ENCODE assay signal across 9 cellular contexts in the genomic region with DNA sequence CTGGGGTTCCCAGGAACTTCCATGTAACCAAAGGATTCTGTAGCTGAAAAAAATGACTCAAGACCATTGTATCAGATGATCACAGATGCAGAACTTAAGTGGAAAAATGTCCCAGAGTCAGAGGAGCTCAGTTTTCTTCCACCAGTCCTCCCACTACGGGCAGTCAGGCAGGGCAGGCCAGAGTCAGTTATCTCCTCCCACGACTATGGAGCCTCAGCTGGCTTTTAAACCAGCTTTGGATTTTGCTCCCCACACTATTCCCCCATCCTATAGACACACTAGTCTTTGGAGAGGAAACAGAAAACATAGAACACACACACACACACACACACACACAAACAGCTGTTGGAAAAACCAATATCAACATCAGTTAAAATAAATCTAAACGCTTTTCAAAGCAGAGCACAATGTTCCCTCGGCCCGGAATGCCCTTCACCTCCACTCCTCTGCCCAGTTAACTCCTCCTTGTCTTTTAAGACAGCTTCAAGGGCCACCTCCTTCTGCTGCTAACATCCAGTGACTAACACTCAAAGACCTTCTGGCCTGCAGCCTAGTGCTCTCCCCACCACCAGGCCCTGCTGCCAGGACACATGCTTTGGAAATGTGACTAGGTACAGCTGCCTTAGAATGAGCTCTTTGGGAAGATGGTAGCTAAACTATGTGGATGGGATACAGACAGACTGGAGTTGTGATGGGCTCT. TPM values are rescaled to one million over a fixed set of nuclear protein-coding genes. Genes with fewer than 3 reads are reported as not detected.
DNase-seq lines count a peak whose midpoint lies in the region; ATAC-seq, FAIRE-seq and TF ChIP-seq lines count a peak whose summit lies in the region.
"Had no signal": no experiment of that assay in that cellular context is flagged by ENCODE, and none has a peak within 500 bp of the region (broad histone marks: within the 10 kb centered on the region; RNA-seq: fewer than 3 reads in every experiment).

No MANE protein-coding gene starts in this region.

- no peaks in the 10 kb centered on the region for H3K36me3 ChIP-seq in adipocyte (ENCODE audit: control insufficient read depth, insufficient read depth, low read length, severe bottlenecking)
- H3K36me3 ChIP-seq in heart left ventricle = peaks cover 0 to 61% (median 37%) of the 10 kb centered on the region in 9 donors

- H3K4me3 Mint-ChIP-seq in activated naive CD4-positive, alpha-beta T cell treated with anti-CD3 and anti-CD28 coated beads for 36 hours = no peak overlapping the region

- peak overlapping the region in 11 of 12 donors; percentile 4 to 81 (median 66) for H3K27ac ChIP-seq in heart left ventricle

- 32 to 52% (median 41%) methylated on average over 5 of the region's 5 CpGs for WGBS in heart left ventricle, 4 donors

- peaks cover 7% of the 10 kb centered on the region for H3K36me3 Mint-ChIP-seq in activated naive CD4-positive, alpha-beta T cell treated with anti-CD3 and anti-CD28 coated beads for 36 hours (ENCODE audit: low read depth)

- no peaks in the 10 kb centered on the region for H3K9me3 Mint-ChIP-seq in activated naive CD4-positive, alpha-beta T cell treated with anti-CD3 and anti-CD28 coated beads for 36 hours

- H3K27me3 ChIP-seq in adipocyte (replicated peaks; ENCODE audit: control insufficient read depth, insufficient read depth, low read length) (no peaks in the 10 kb centered on the region), heart left ventricle (no peaks in the 10 kb centered on the region)

- TF ChIP-seq POLR2A in H54 (IDR thresholded peaks at IDR 0.05; ENCODE audit: low read depth, low read length) (no peak), heart left ventricle (IDR thresholded peaks at IDR 0.05) (no peak)

- no peak for TF ChIP-seq CTCF in heart left ventricle (IDR thresholded peaks at IDR 0.05)

- FAIRE-seq in H54 (lab: Jason Lieb, UNC) = peak; percentile 75

- H3K9ac ChIP-seq in adipocyte (ENCODE audit: low read length) = peak overlapping the region; percentile 48

- intact Hi-C loops in heart left ventricle (cut with DNase I) = loop anchor here in 2 of 10 donors (5.0 to 10.0 kb wide), 2 partner anchors 58 to 61 kb away; partner anchors contain the start of gene ADAM19 (in 2 of the 2)
- intact Hi-C loops in activated naive CD4-positive, alpha-beta T cell treated with anti-CD3 and anti-CD28 coated beads for 36 hours (cut with micrococcal nuclease) = no loop called here

- H3K4me3 ChIP-seq in adipocyte (ENCODE audit: low read length) (peak overlapping the region; percentile 15), heart left ventricle (no peak overlapping the region), skeletal muscle cell (ENCODE audit: low read depth, low read length) (no peak overlapping the region)

- H3K9me3 ChIP-seq in adipocyte (ENCODE audit: control insufficient read depth, low read length) = no peaks in the 10 kb centered on the region
- no peaks in the 10 kb centered on the region for H3K9me3 ChIP-seq in heart left ventricle

- no peak overlapping the region for H3K27ac Mint-ChIP-seq in activated naive CD4-positive, alpha-beta T cell treated with anti-CD3 and anti-CD28 coated beads for 36 hours

- H3K27me3 Mint-ChIP-seq in activated naive CD4-positive, alpha-beta T cell treated with anti-CD3 and anti-CD28 coated beads for 36 hours (ENCODE audit: low read depth) = no peaks in the 10 kb centered on the region

- H3K4me1 ChIP-seq in adipocyte (ENCODE audit: control insufficient read depth, insufficient read depth, low read length) (peaks cover 33% of the 10 kb centered on the region), heart left ventricle (peaks cover 0 to 53% (median 35%) of the 10 kb centered on the region in 12 donors)

- CTCF ChIA-PET in activated naive CD4-positive, alpha-beta T cell treated with anti-CD3 and anti-CD28 coated beads for 36 hours (lab: Charles Lee) = interaction anchor here (0.5 to 1.5 kb wide), 3 partner anchors 12 to 257 kb away, joined by 3 to 4 read pairs (median 4); partner anchors contain the start of gene LSM11

- H3K4me1 Mint-ChIP-seq in activated naive CD4-positive, alpha-beta T cell treated with anti-CD3 and anti-CD28 coated beads for 36 hours (ENCODE audit: low read depth) = no peaks in the 10 kb centered on the region

- peak; percentile 86 for DNase-seq in H54 (ENCODE audit: insufficient read length, low spot score)
- peak; percentile 70 for DNase-seq in adipocyte (ENCODE audit: low read depth)
- DNase-seq in heart left ventricle = peak in 4 of 5 donors; percentile 49 to 90 (median 74)
- DNase-seq in skeletal muscle cell (ENCODE audit: low read depth) = peak; percentile 88
- no peak for DNase-seq in NCI-H1694 (lab: John Stamatoyannopoulos, UW)
- DNase-seq in activated naive CD4-positive, alpha-beta T cell treated with anti-CD3 and anti-CD28 coated beads for 36 hours = no peak
- DNase-seq: effector CD8-positive, alpha-beta T cell had no signal

- ATAC-seq in heart left ventricle (peak; percentile 34 to 85 (median 85)), GM18517 (IDR thresholded peaks at IDR 0.05; ENCODE audit: unreplicated experiment) (no peak), HG03354 (IDR thresholded peaks at IDR 0.05; ENCODE audit: poor library complexity, severe bottlenecking, unreplicated experiment) (no peak)

RNA-seq across cellular contexts. Expression of gene NIPAL4, which starts 56.8 kb away (rescaled TPM):
- under 1 TPM in 3 of 9 donors, not detected in 6; 0.07 to 0.33 (median 0.12) TPM for total RNA-seq in heart left ventricle
- polyA plus RNA-seq in heart left ventricle = under 1 TPM in 1 of 2 donors, not detected in 1; 0.68 TPM
- 10 to 100 TPM; 10.1 TPM for total RNA-seq in activated naive CD4-positive, alpha-beta T cell treated with anti-CD3 and anti-CD28 coated beads for 36 hours

RNA-seq across cellular contexts. Expression of gene ADAM19, which starts 58.8 kb away (rescaled TPM):
- 10 to 100 TPM in 7 of 9 donors, 1 to 10 TPM in 2; 6.5 to 47.6 (median 19.0) TPM for total RNA-seq in heart left ventricle
- polyA plus RNA-seq in heart left ventricle = 10 to 100 TPM in 1 of 2 donors, 1 to 10 TPM in 1; 7.5 to 29.2 TPM
- total RNA-seq in activated naive CD4-positive, alpha-beta T cell treated with anti-CD3 and anti-CD28 coated beads for 36 hours = 10 to 100 TPM; 37.3 to 39.3 TPM

Comparison
In these comparisons a context has a peak if more than half of its experiments do, and no peak if none do; other contexts are left out.
1. DNase-seq: peak in H54 (single experiment), adipocyte (single experiment), heart left ventricle (4 of 5) and skeletal muscle cell (single experiment); none in NCI-H1694 (single experiment) and activated naive CD4-positive, alpha-beta T cell treated with anti-CD3 and anti-CD28 coated beads for 36 hours (single experiment).
2. ATAC-seq: peak in heart left ventricle (4 of 4); none in GM18517 (single experiment) and HG03354 (single experiment).
3. RNA of gene NIPAL4, which starts 56.8 kb away (total RNA-seq): 10.1 TPM in activated naive CD4-positive, alpha-beta T cell treated with anti-CD3 and anti-CD28 coated beads for 36 hours; 0.07 to 0.33 TPM in heart left ventricle; every median in the first group is over 4 times any median in the second.